1 cellular context compared by ENCODE assay signal in the genomic region with DNA sequence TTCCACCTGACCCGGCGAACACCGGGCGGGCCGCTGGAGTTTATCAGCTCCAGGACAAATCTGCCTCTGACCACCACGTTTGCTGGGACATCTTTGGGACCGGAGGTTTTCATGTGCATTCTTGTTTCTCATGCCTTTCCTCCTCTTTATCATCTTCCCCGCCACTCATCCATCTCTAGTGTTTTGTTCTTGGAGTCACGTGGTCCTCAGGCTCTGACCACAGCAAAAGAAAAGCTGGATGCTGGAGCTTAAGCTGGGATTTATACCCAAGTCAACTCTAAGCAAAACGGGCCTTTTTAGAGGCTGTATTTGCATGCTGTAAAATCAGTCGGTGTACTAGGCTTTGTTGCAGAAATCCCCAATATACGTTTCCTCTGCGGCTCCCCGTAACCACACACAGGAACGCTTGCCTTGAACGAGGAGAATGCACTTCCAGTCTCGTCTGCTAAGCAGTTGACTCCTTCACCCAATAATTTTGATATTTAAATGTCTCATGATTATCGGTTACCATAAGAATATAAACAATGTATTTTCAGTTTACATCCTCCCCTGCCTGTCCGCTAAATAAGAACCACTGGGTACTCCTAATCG.
TF ChIP-seq lines count a peak whose summit lies in the region.

No MANE protein-coding gene starts in this region.

TF ChIP-seq in H1, 55 proteins besides CTCF, POLR2A, EP300 and RAD21:
- no peak for TF ChIP-seq KDM5A (IDR thresholded peaks at IDR 0.05; ENCODE audit: low read length)
- no peak for TF ChIP-seq TAF7 (optimal IDR thresholded peaks at IDR 0.05; ENCODE audit: borderline replicate concordance, low read depth, low read length)
- TF ChIP-seq SIN3A (conservative IDR thresholded peaks at IDR 0.05 in 1 of 2, IDR thresholded peaks at IDR 0.05 in 1 of 2; ENCODE audit: low read depth in 1 of 2, low read length in 2 of 2), result peak in 1 of 2 experiments; percentile 7; a peak in 1 of 4 replicates
- 0 out of 2 replicates have a peak, but pooled peaks have one; percentile 13 for TF ChIP-seq TAF1 (IDR thresholded peaks at IDR 0.05; ENCODE audit: low read depth, low read length)
- TF ChIP-seq SIX5 (IDR thresholded peaks at IDR 0.05; ENCODE audit: low read depth, low read length), result no peak
- no peak for TF ChIP-seq CEBPB (IDR thresholded peaks at IDR 0.05; ENCODE audit: low read depth, low read length)
- peak; percentile 49; the same call in 1 of the 2 replicates for TF ChIP-seq USF2 (IDR thresholded peaks at IDR 0.05; ENCODE audit: low read length)
- TF ChIP-seq MAX (IDR thresholded peaks at IDR 0.05), result peak; percentile 29
- TF ChIP-seq, protein P1, sequence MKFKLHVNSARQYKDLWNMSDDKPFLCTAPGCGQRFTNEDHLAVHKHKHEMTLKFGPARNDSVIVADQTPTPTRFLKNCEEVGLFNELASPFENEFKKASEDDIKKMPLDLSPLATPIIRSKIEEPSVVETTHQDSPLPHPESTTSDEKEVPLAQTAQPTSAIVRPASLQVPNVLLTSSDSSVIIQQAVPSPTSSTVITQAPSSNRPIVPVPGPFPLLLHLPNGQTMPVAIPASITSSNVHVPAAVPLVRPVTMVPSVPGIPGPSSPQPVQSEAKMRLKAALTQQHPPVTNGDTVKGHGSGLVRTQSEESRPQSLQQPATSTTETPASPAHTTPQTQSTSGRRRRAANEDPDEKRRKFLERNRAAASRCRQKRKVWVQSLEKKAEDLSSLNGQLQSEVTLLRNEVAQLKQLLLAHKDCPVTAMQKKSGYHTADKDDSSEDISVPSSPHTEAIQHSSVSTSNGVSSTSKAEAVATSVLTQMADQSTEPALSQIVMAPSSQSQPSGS (IDR thresholded peaks at IDR 0.05; ENCODE audit: low read length), result no peak
- no peak for TF ChIP-seq CBX5 (IDR thresholded peaks at IDR 0.05; ENCODE audit: low read depth, low read length)
- TF ChIP-seq SAP30 (IDR thresholded peaks at IDR 0.05; ENCODE audit: insufficient read depth, insufficient replicate concordance, low read length), result peak; percentile 37
